In the genomic region with DNA sequence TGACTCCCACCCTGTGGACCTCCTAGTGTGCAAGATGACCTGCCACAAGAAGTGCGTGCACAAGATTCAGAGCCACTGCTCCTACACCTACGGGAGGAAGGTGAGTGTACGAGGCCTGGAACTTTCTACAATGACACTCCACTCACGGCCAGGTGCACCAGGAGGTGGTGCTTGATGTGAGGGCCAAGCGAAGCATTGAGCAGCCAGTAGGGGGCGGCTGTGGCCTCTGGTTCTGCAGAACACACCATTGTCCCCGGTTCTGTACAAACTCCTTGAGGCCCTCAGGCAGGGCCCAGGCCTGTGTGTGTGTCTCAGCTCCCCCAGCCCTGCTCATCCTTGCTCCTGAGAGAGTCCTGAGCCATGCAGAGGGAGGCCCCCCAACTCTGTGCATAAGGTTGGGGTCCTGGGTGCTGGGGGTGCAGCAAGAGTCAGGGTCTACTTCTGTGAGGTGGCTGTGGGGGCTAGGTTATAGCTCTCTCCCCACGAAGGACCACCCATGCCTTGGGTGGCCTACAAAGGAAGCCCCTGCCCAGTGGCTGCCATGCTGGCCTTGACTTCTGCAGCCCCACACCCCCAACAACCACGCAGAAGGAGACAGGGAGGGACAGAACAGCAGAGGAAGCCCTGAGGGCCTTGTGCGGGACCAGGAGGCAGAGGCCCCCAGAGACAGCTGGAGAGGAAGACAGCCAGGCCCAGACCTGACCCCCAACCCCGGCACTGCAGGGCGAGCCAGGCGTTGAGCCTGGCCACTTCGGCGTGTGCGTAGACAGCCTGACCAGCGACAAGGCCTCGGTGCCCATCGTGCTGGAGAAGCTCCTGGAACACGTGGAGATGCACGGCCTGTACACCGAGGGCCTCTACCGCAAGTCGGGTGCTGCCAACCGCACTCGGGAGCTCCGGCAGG, we compare ENCODE assay signal across 8 cellular contexts. TPM values are rescaled to one million over a fixed set of nuclear protein-coding genes. Genes with fewer than 3 reads are reported as not detected.
A peak's percentile ranks its signal among the peaks of the same experiment; 100 is the strongest.
DNase-seq lines count a peak whose midpoint lies in the region; ATAC-seq and TF ChIP-seq lines count a peak whose summit lies in the region.

No MANE protein-coding gene starts in this region.

- WGBS in psoas muscle, 3 donors, result 79 to 84% (median 84%) methylated on average over 26 to 27 of the region's 27 CpGs

- peaks cover 0 to 79% (median 0%) of the 10 kb centered on the region in 3 donors for H3K36me3 ChIP-seq in Peyer's patch
- peaks cover 0 to 45% of the 10 kb centered on the region in 2 donors for H3K36me3 ChIP-seq in psoas muscle (ENCODE audit: insufficient read depth in 1 of 2, low read depth in 1 of 2)

- TF ChIP-seq CTCF in 22Rv1 (IDR thresholded peaks at IDR 0.05) (peak; percentile 80), GM12875 (IDR thresholded peaks at IDR 0.05; ENCODE audit: borderline replicate concordance, insufficient read depth, low read depth, low read length) (peak; percentile 72), Peyer's patch (IDR thresholded peaks at IDR 0.05) (peak; percentile 46 to 91 (median 69)), psoas muscle (IDR thresholded peaks at IDR 0.05) (peak; percentile 56)

- DNase-seq in Peyer's patch (peak; percentile 70 to 89 (median 80)), germinal center (ENCODE audit: low spot score) (peak; percentile 67), psoas muscle (peak in 1 of 2 donors; percentile 76)
- DNase-seq in activated effector memory CD4-positive, alpha-beta T cell treated with Interleukin-2 at 50 U/mL for 16 hours, result peak; percentile 52

- H3K9me3 ChIP-seq in Peyer's patch, result no peaks in the 10 kb centered on the region
- no peaks in the 10 kb centered on the region for H3K9me3 ChIP-seq in psoas muscle

- no peak for TF ChIP-seq POLR2A in Peyer's patch (IDR thresholded peaks at IDR 0.05)

- intact Hi-C loops in psoas muscle (cut with DNase I), result loop anchor here in 1 of 2 donors (2.0 to 10.0 kb wide), 2 partner anchors 61 to 77 kb away; no protein-coding TSS in a partner anchor

- H3K4me3 ChIP-seq in GM12875 (ENCODE audit: low read depth, low read length) (no peak overlapping the region), Peyer's patch (no peak overlapping the region), psoas muscle (no peak overlapping the region)

- no peak overlapping the region for H3K27ac ChIP-seq in 22Rv1
- no peak overlapping the region for H3K27ac ChIP-seq in Peyer's patch
- no peak overlapping the region for H3K27ac ChIP-seq in psoas muscle

- peak in 3 of 4 donors; percentile 54 to 77 (median 75) for ATAC-seq in psoas muscle
- no peak for ATAC-seq in GM18909 (IDR thresholded peaks at IDR 0.05; ENCODE audit: poor library complexity, unreplicated experiment)
- no peak for ATAC-seq in HG03280 (IDR thresholded peaks at IDR 0.05; ENCODE audit: unreplicated experiment)

- H3K27me3 ChIP-seq in Peyer's patch (no peaks in the 10 kb centered on the region), psoas muscle (ENCODE audit: insufficient read depth in 3 of 3, low read length in 2 of 3) (no peaks in the 10 kb centered on the region)

- H3K4me1 ChIP-seq in Peyer's patch, result no peaks in the 10 kb centered on the region
- H3K4me1 ChIP-seq in psoas muscle, result no peaks in the 10 kb centered on the region

RNA-seq across cellular contexts. Expression of gene USE1, which starts 9.7 kb away (rescaled TPM):
- total RNA-seq in Peyer's patch (10 to 100 TPM in 3 of 4 donors, 1 to 10 TPM in 1; 7.7 to 13.6 (median 11.2) TPM), psoas muscle (10 to 100 TPM; 25.5 to 41.2 (median 30.5) TPM)
- 10 to 100 TPM; 45.3 to 83.0 (median 57.1) TPM for polyA plus RNA-seq in psoas muscle

RNA-seq across cellular contexts. Expression of gene OCEL1, which starts 20.5 kb away (rescaled TPM):
- total RNA-seq in Peyer's patch (10 to 100 TPM in 3 of 4 donors, 1 to 10 TPM in 1; 8.3 to 38.5 (median 30.8) TPM), psoas muscle (10 to 100 TPM; 15.6 to 20.8 (median 18.5) TPM)
- 10 to 100 TPM; 19.6 to 37.1 (median 24.0) TPM for polyA plus RNA-seq in psoas muscle

RNA-seq across cellular contexts. Expression of gene NR2F6, which starts 40.2 kb away (rescaled TPM):
- total RNA-seq in Peyer's patch, result 100 to 1,000 TPM in 3 of 4 donors, 10 to 100 TPM in 1; 42.1 to 217 (median 142) TPM
- total RNA-seq in psoas muscle, result 10 to 100 TPM; 34.9 to 56.7 (median 41.1) TPM
- 10 to 100 TPM; 21.1 to 51.3 (median 27.9) TPM for polyA plus RNA-seq in psoas muscle

RNA-seq across cellular contexts. Expression of gene USHBP1, which starts 59.1 kb away (rescaled TPM):
- total RNA-seq in Peyer's patch, result 10 to 100 TPM in 1 of 4 donors, 1 to 10 TPM in 3; 1.6 to 11.6 (median 2.5) TPM
- total RNA-seq in psoas muscle, result 1 to 10 TPM; 2.6 to 8.6 (median 3.3) TPM
- polyA plus RNA-seq in psoas muscle, result 1 to 10 TPM; 3.7 to 5.0 (median 4.0) TPM

Comparison
In these comparisons a context has a peak if more than half of its experiments do, and no peak if none do; other contexts are left out.
1. ATAC-seq: peak in psoas muscle (3 of 4); none in GM18909 (single experiment) and HG03280 (single experiment).
2. Peak in every context shown above with its lines, with median percentiles within 50 percentile points of each other: CTCF ChIP-seq.